8 cellular contexts compared by ENCODE assay signal in the genomic region with DNA sequence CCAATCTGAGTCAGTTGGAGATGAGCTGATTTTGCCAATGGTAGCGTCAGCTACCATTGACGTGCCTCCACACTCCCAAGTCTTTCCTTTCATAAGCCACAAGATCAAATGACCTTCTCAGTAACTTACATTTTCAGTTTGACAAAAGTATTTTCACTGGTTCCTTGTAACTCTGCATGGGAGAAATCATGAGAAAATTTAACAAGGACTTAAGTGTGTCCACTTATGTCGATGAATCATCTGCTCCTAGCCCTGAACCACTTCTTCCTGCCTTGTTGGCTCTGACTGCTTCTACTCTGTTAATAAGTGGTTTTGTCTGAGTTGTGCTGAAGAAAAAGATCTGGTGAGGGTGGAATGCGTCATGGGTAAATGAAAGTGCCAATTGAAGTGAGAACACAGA.
A peak's percentile ranks its signal among the peaks of the same experiment; 100 is the strongest.
DNase-seq lines count a peak whose midpoint lies in the region; ATAC-seq, FAIRE-seq and TF ChIP-seq lines count a peak whose summit lies in the region.

No MANE protein-coding gene starts in this region.

- H3K4me3 Mint-ChIP-seq in T-cell (no peak overlapping the region), immature natural killer cell (no peak overlapping the region)

- H3K79me2 ChIP-seq in fibroblast of lung (ENCODE audit: control insufficient read depth, insufficient read depth, low read length), result no peaks in the 10 kb centered on the region

- CTCF ChIA-PET in AG04449 (lab: Yijun Ruan, JAX), result interaction anchor here (1.1 to 1.4 kb wide), 2 partner anchors 275 to 278 kb away, joined by 5 to 6 read pairs; no protein-coding TSS in a partner anchor
- CTCF ChIA-PET in T-cell (lab: Charles Lee), result no interaction called here

- peaks cover 0 to 4% (median 2%) of the 10 kb centered on the region in 3 donors for H3K9me3 Mint-ChIP-seq in T-cell
- peaks cover 0 to 4% (median 0%) of the 10 kb centered on the region in 6 donors for H3K9me3 Mint-ChIP-seq in immature natural killer cell

- H4K20me1 ChIP-seq in fibroblast of lung (ENCODE audit: control insufficient read depth, extremely low read depth, insufficient read depth, low read length), result no peaks in the 10 kb centered on the region

- H3K4me3 ChIP-seq in AG04449 (ENCODE audit: low read depth, low read length), result no peak overlapping the region
- no peak overlapping the region for H3K4me3 ChIP-seq in fibroblast of lung (replicated peaks in 1 of 4; ENCODE audit: control extremely low read depth in 1 of 4, insufficient read depth in 1 of 4, low read depth in 3 of 4, low read length in 4 of 4)

- H3K36me3 Mint-ChIP-seq in T-cell (no peaks in the 10 kb centered on the region), immature natural killer cell (no peaks in the 10 kb centered on the region)

- ATAC-seq in omental fat pad (ENCODE audit: low FRiP score) (no peak), T-cell (replicated peaks in 1 of 4) (no peak)

- H3K9ac ChIP-seq in fibroblast of lung (ENCODE audit: insufficient read depth, low read length), result no peak overlapping the region

- H3K27me3 ChIP-seq in fibroblast of lung (ENCODE audit: control insufficient read depth, insufficient read depth, low read length), result no peaks in the 10 kb centered on the region

- peak overlapping the region; percentile 18 for H2AFZ ChIP-seq in fibroblast of lung (ENCODE audit: low read length)

- H3K27ac Mint-ChIP-seq in T-cell (no peak overlapping the region), immature natural killer cell (peak overlapping the region in 1 of 6 donors; percentile 37)

- H3K27ac ChIP-seq in fibroblast of lung (ENCODE audit: insufficient read depth, low read length), result no peak overlapping the region

- H3K4me1 ChIP-seq in fibroblast of lung (ENCODE audit: control insufficient read depth, extremely low read depth, insufficient read depth, low read length), result no peaks in the 10 kb centered on the region

- H3K27me3 Mint-ChIP-seq in T-cell (no peaks in the 10 kb centered on the region), immature natural killer cell (ENCODE audit: low read depth in 3 of 3) (peaks cover 0 to 7% (median 1%) of the 10 kb centered on the region in 3 donors)

- H3K9me3 ChIP-seq in fibroblast of lung (ENCODE audit: control insufficient read depth, insufficient read depth, low read depth, low read length), result no peaks in the 10 kb centered on the region

- TF ChIP-seq CTCF in AG04449 (IDR thresholded peaks at IDR 0.05; ENCODE audit: insufficient read depth, low read length, missing control alignments) (no peak), fibroblast of lung (conservative IDR thresholded peaks at IDR 0.05 in 1 of 2, IDR thresholded peaks at IDR 0.05 in 1 of 2; ENCODE audit: low read depth in 1 of 2, low read length in 2 of 2) (no peak), omental fat pad (IDR thresholded peaks at IDR 0.05) (no peak)

- DNase-seq in AG04449 (ENCODE audit: low read depth, low spot score) (peak; percentile 86), GM19239 (ENCODE audit: insufficient read length, low spot score) (no peak), HK-2 (ENCODE audit: unreplicated experiment) (peak; percentile 65), fibroblast of lung (ENCODE audit: low read depth in 2 of 2) (peak; percentile 24 to 99), omental fat pad (ENCODE audit: low spot score) (no peak), T1000 (lab: John Stamatoyannopoulos, UW) (no peak), T-cell (no peak), immature natural killer cell (no peak)

- H3K4me2 ChIP-seq in fibroblast of lung (ENCODE audit: extremely low read depth, insufficient read depth, low read length), result no peak overlapping the region

- peak; percentile 88 for FAIRE-seq in GM19239 (lab: Jason Lieb, UNC)

- POLR2A ChIA-PET in AG04449 (lab: Yijun Ruan, JAX), result interaction anchor here (2.5 kb wide), 1 partner anchor 101 kb away, joined by 13 read pairs; the partner anchor contains the start of gene NFKBIZ
- POLR2A ChIA-PET in T-cell (lab: Charles Lee), result no interaction called here

- H3K4me1 Mint-ChIP-seq in T-cell (peaks cover 9 to 11% (median 10%) of the 10 kb centered on the region in 3 donors), immature natural killer cell (peaks cover 3 to 5% of the 10 kb centered on the region in 2 donors)

- H3K36me3 ChIP-seq in fibroblast of lung (ENCODE audit: control insufficient read depth, insufficient read depth, low read length), result no peaks in the 10 kb centered on the region

Comparison
In these comparisons a context has a peak if more than half of its experiments do, and no peak if none do; other contexts are left out.
1. DNase-seq: peak in AG04449 (single experiment), HK-2 (single experiment) and fibroblast of lung (2 of 2); none in GM19239 (single experiment), omental fat pad (single experiment), T1000 (single experiment), T-cell (0 of 34) and immature natural killer cell (0 of 3).